ENCODE assay signal across 1 cellular context in genomic region chr17:61617261-61617660, GRCh38.
TF ChIP-seq lines count a peak whose summit lies in the region.

No MANE protein-coding gene starts in this region.

TF ChIP-seq in IMR-90, 13 proteins besides CTCF, POLR2A, EP300 and RAD21 (continued from another document):
- no peak for TF ChIP-seq CEBPB (IDR thresholded peaks at IDR 0.05; ENCODE audit: low read depth, low read length)
- TF ChIP-seq MAFK (IDR thresholded peaks at IDR 0.05; ENCODE audit: low read depth, low read length) = no peak
- no peak for TF ChIP-seq RFX5 (IDR thresholded peaks at IDR 0.05; ENCODE audit: low read depth, low read length)
- TF ChIP-seq MXI1 (IDR thresholded peaks at IDR 0.05; ENCODE audit: borderline replicate concordance, low read depth, low read length) = no peak
- no peak for TF ChIP-seq NFE2L2 (IDR thresholded peaks at IDR 0.05; ENCODE audit: low read depth, low read length)
- TF ChIP-seq CHD1 (IDR thresholded peaks at IDR 0.05; ENCODE audit: low read depth, low read length) = no peak
- TF ChIP-seq, protein P1, sequence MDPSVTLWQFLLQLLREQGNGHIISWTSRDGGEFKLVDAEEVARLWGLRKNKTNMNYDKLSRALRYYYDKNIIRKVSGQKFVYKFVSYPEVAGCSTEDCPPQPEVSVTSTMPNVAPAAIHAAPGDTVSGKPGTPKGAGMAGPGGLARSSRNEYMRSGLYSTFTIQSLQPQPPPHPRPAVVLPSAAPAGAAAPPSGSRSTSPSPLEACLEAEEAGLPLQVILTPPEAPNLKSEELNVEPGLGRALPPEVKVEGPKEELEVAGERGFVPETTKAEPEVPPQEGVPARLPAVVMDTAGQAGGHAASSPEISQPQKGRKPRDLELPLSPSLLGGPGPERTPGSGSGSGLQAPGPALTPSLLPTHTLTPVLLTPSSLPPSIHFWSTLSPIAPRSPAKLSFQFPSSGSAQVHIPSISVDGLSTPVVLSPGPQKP (IDR thresholded peaks at IDR 0.05; ENCODE audit: borderline replicate concordance, low read depth, low read length) = no peak
- no peak for TF ChIP-seq SMC3 (IDR thresholded peaks at IDR 0.05; ENCODE audit: low read depth, low read length)
